8 cellular contexts compared by ENCODE assay signal in genomic region chr6:33744001-33744848, GRCh38. TPM values are rescaled to one million over a fixed set of nuclear protein-coding genes. Genes with fewer than 3 reads are reported as not detected.
DNase-seq lines count a peak whose midpoint lies in the region; ATAC-seq and TF ChIP-seq lines count a peak whose summit lies in the region.

No MANE protein-coding gene starts in this region.

- 11% methylated on average over 10 of the region's 11 CpGs for WGBS in right lobe of liver (ENCODE audit: insufficient coverage, low coverage, low lambda C conversion rate, missing lambda C conversion rate)

- H3K27me3 ChIP-seq in AG04450 (ENCODE audit: control insufficient read depth, insufficient read depth, low read length) = peaks cover 22% of the 10 kb centered on the region
- no peaks in the 10 kb centered on the region; the same call in 1 of the 2 replicates for H3K27me3 ChIP-seq in HAP-1 (ENCODE audit: low read depth)
- H3K27me3 ChIP-seq in right lobe of liver = no peaks in the 10 kb centered on the region

- ATAC-seq in right lobe of liver (peak; percentile 55 to 66 (median 60)), HG02885 (IDR thresholded peaks at IDR 0.05; ENCODE audit: poor library complexity, unreplicated experiment) (no peak)

- TF ChIP-seq CTCF in AG04450 (IDR thresholded peaks at IDR 0.05; ENCODE audit: low read depth, low read length) = peak; percentile 96
- peak; percentile 88 to 94 (median 92) for TF ChIP-seq CTCF in right lobe of liver (IDR thresholded peaks at IDR 0.05)

- no peak overlapping the region for H3K27ac ChIP-seq in AG04450 (ENCODE audit: low read depth, low read length)
- peak overlapping the region; percentile 44 to 73 (median 72) for H3K27ac ChIP-seq in right lobe of liver

- intact Hi-C loops in right lobe of liver (cut with DNase I) = no loop called here

- DNase-seq in AG04450 (ENCODE audit: low read depth, low spot score) = no peak
- DNase-seq in HAP-1 (ENCODE audit: low spot score in 2 of 2) = peak; percentile 82 to 89
- peak; percentile 86 for DNase-seq in NCI-H524 treated with DMSO at 0.1 percent for 48 hours (lab: John Stamatoyannopoulos, UW)
- peak; percentile 81 for DNase-seq in activated CD4-positive, alpha-beta T cell treated with anti-CD3 and anti-CD28 coated beads for 48 hours
- DNase-seq in dermis blood vessel endothelial cell = peak; percentile 83
- DNase-seq in right lobe of liver = peak; percentile 66 to 79 (median 76)
- DNase-seq in stimulated activated CD4-positive, alpha-beta T cell treated with anti-CD3 and anti-CD28 coated beads, Interleukin-4, amount 100 ng/mL, for 4 hours = peak; percentile 66 to 67

- H3K9me3 ChIP-seq in AG04450 (ENCODE audit: control insufficient read depth, insufficient read depth, low read length) (no peaks in the 10 kb centered on the region), HAP-1 (no peaks in the 10 kb centered on the region), right lobe of liver (no peaks in the 10 kb centered on the region)

- CTCF ChIA-PET in AG04450 (lab: Charles Lee) = interaction anchor here (0.5 to 5.2 kb wide), 41 partner anchors 8 to 1187 kb away, joined by 3 to 62 read pairs (median 4); partner anchors contain the start of genes BAK1 and UQCC2

- no peaks in the 10 kb centered on the region for H3K36me3 ChIP-seq in HAP-1 (replicated peaks)
- H3K36me3 ChIP-seq in right lobe of liver = no peaks in the 10 kb centered on the region

- H3K4me3 ChIP-seq in AG04450 (ENCODE audit: low read depth, low read length) (no peak overlapping the region), HAP-1 (no peak overlapping the region), right lobe of liver (peak overlapping the region; percentile 16 to 54 (median 18))

- in situ Hi-C loops in HAP-1 (cut with MboI; ENCODE audit: low sequenced_read_pairs) = no loop called here

- peak; percentile 43 for TF ChIP-seq POLR2A in right lobe of liver (IDR thresholded peaks at IDR 0.05)

- POLR2A ChIA-PET in AG04450 (lab: Yijun Ruan, JAX) = no interaction called here

- H3K4me1 ChIP-seq in HAP-1 (no peaks in the 10 kb centered on the region), right lobe of liver (peaks cover 0 to 56% (median 18%) of the 10 kb centered on the region in 4 donors)

RNA-seq across cellular contexts. Expression of gene IP6K3, which starts 2.5 kb away (rescaled TPM):
- polyA plus RNA-seq in AG04450 (2011; rRNA removed) = 1.1 and 1.6 TPM in 2 replicates
- 0.91 and 2.1 TPM in 2 replicates for polyA minus RNA-seq in AG04450 (2011; rRNA and poly(A)+ RNA removed)
- total RNA-seq in dermis blood vessel endothelial cell (under 0.01 and 0.05 TPM in 2 replicates), right lobe of liver (10 to 100 TPM in 3 of 6 experiments, 1 to 10 TPM in 3; 4.8 to 28.0 (median 9.7) TPM)

RNA-seq across cellular contexts. Expression of gene UQCC2, which starts 32.7 kb away (rescaled TPM):
- polyA plus RNA-seq in AG04450 (2011; rRNA removed) = 67.9 and 84.1 TPM in 2 replicates
- 15.2 and 23.4 TPM in 2 replicates for polyA minus RNA-seq in AG04450 (2011; rRNA and poly(A)+ RNA removed)
- total RNA-seq in dermis blood vessel endothelial cell (9.4 and 12.3 TPM in 2 replicates), right lobe of liver (10 to 100 TPM; 23.7 to 38.4 (median 31.5) TPM)

RNA-seq across cellular contexts. Expression of gene LEMD2, which starts 44.7 kb away (rescaled TPM):
- polyA plus RNA-seq in AG04450 (2011; rRNA removed) = 47.4 and 53.9 TPM in 2 replicates
- polyA minus RNA-seq in AG04450 (2011; rRNA and poly(A)+ RNA removed) = 47.0 and 48.2 TPM in 2 replicates
- total RNA-seq in dermis blood vessel endothelial cell = 53.8 and 58.5 TPM in 2 replicates
- 10 to 100 TPM; 17.8 to 28.0 (median 21.8) TPM for total RNA-seq in right lobe of liver

RNA-seq across cellular contexts. Expression of gene MLN, which starts 59.6 kb away (rescaled TPM):
- not detected in 2 replicates for polyA plus RNA-seq in AG04450 (2011; rRNA removed)
- not detected in 2 replicates for polyA minus RNA-seq in AG04450 (2011; rRNA and poly(A)+ RNA removed)
- total RNA-seq in dermis blood vessel endothelial cell = not detected in 2 replicates
- total RNA-seq in right lobe of liver = not detected

Comparison
In these comparisons a context has a peak if more than half of its experiments do, and no peak if none do; other contexts are left out.
1. H3K4me3 ChIP-seq: peak in right lobe of liver (3 of 3); none in AG04450 (single experiment) and HAP-1 (single experiment).